ENCODE assay signal across 23 cellular contexts in genomic region chr4:183078634-183079033, GRCh38.
"Had no signal": no experiment of that assay in that cellular context is flagged by ENCODE, and none has a peak within 500 bp of the region (broad histone marks: within the 10 kb centered on the region; RNA-seq: fewer than 3 reads in every experiment).

No MANE protein-coding gene starts in this region.

- H3K27me3 ChIP-seq: Peyer's patch had no signal

- H3K36me3 ChIP-seq: Peyer's patch had no signal

- ATAC-seq: activated T-cell treated with anti-CD3 and anti-CD28 coated beads, Interleukin-2, amount 50 U/mL, for 4 hours had no signal

- H3K9me3 ChIP-seq: Peyer's patch had no signal

- DNase-seq: activated CD4-positive, alpha-beta memory T cell treated with anti-CD3 and anti-CD28 coated beads for 36 hours; activated CD4-positive, alpha-beta T cell treated with anti-CD3 and anti-CD28 coated beads, Interleukin-2, amount 10 ng/mL, durations not matched to agents 24 days and 14 days; activated CD4-positive, CD25-positive, alpha-beta regulatory T cell treated with anti-CD3 and anti-CD28 coated beads, Interleukin-2, amount 50 U/mL, for 72 hours; activated CD8-positive, alpha-beta memory T cell treated with anti-CD3 and anti-CD28 coated beads for 24 hours; activated effector memory CD4-positive, alpha-beta T cell treated with anti-CD3 and anti-CD28 coated beads, Interleukin-2, amount 50 U/mL, for 16 hours; activated naive CD4-positive, alpha-beta T cell treated with Interleukin-2 at 50 U/mL for 16 hours; activated T-cell treated with anti-CD3 and anti-CD28 coated beads, Interleukin-2, amount 50 U/mL, for 4 hours; amygdala; caudate nucleus; KG1; NCI-H1092; NCI-H1417; NCI-H1930; NCI-H2171; NCI-H2227 treated with DMSO at 0.1 percent for 48 hours; NCI-H526; NCI-H82; OCI-M1; Peyer's patch; SHP77 had no signal

- H3K27ac Mint-ChIP-seq: activated CD4-positive, alpha-beta memory T cell treated with anti-CD3 and anti-CD28 coated beads for 36 hours; activated CD4-positive, alpha-beta T cell treated with anti-CD3 and anti-CD28 coated beads, Interleukin-2, amount 10 ng/mL, durations not matched to agents 24 days and 14 days; activated naive CD8-positive, alpha-beta T cell; T-helper 1 cell treated with Interleukin-12 subunit alpha and Interleukin-12 subunit beta and Interleukin-4 antibody, amounts not matched to agents 30 μg/mL and 1 μg/mL, for 36 hours had no signal

- H3K27ac ChIP-seq: Peyer's patch had no signal

- FAIRE-seq: astrocyte had no signal

- H3K36me3 Mint-ChIP-seq: activated CD4-positive, alpha-beta memory T cell treated with anti-CD3 and anti-CD28 coated beads for 36 hours; activated naive CD8-positive, alpha-beta T cell had no signal

- H3K4me3 ChIP-seq: Peyer's patch had no signal

- H3K9me3 Mint-ChIP-seq: activated CD4-positive, alpha-beta memory T cell treated with anti-CD3 and anti-CD28 coated beads for 36 hours; activated CD4-positive, alpha-beta T cell treated with anti-CD3 and anti-CD28 coated beads, Interleukin-2, amount 10 ng/mL, durations not matched to agents 24 days and 14 days; activated T-cell treated with anti-CD3 and anti-CD28 coated beads, Interleukin-2, amount 50 U/mL, for 4 hours; T-helper 1 cell treated with Interleukin-12 subunit alpha and Interleukin-12 subunit beta and Interleukin-4 antibody, amounts not matched to agents 30 μg/mL and 1 μg/mL, for 36 hours had no signal
